In the genomic region with DNA sequence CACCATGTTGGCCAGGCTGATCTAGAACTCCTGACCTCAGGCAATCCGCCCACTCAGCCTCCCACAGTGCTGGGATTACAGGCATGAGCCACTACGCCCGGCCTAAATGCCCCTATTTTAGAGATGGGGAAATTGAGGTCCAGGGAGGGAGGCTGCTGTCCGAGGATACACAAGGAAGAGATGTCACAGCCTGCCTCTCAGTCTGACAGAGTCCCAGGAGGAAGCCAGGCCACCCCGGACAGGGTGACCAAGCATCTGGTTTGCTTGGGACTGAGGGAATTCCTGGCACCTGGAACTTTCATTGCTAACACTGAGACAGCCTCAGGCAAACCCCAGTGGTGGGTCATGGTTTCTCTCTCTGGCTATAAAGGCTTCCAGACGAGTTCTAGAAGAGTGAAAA, we compare ENCODE assay signal across 35 cellular contexts. TPM values are rescaled to one million over a fixed set of nuclear protein-coding genes. Genes with fewer than 3 reads are reported as not detected.
DNase-seq lines count a peak whose midpoint lies in the region; ATAC-seq, FAIRE-seq and TF ChIP-seq lines count a peak whose summit lies in the region.
"Had no signal": no experiment of that assay in that cellular context is flagged by ENCODE, and none has a peak within 500 bp of the region (broad histone marks: within the 10 kb centered on the region; RNA-seq: fewer than 3 reads in every experiment).

No MANE protein-coding gene starts in this region.

- H3K79me2 ChIP-seq in DOHH2 (ENCODE audit: control insufficient read depth, low read length) = no peaks in the 10 kb centered on the region

- intact Hi-C loops in posterior vena cava (cut with DNase I) = no loop called here

- no peaks in the 10 kb centered on the region for H3K36me3 ChIP-seq in DOHH2 (ENCODE audit: control insufficient read depth, low read length)
- H3K36me3 ChIP-seq: cardiac muscle cell, Peyer's patch, thoracic aorta, uterus had no signal

- no peak for TF ChIP-seq CTCF in DOHH2 (IDR thresholded peaks at IDR 0.05; ENCODE audit: low read depth, low read length, poor library complexity, severe bottlenecking)

- no peak for FAIRE-seq in RCC 7860 (lab: Jason Lieb, UNC)
- FAIRE-seq: H54 had no signal

- peak; percentile 42 for DNase-seq in posterior vena cava (ENCODE audit: low spot score)
- DNase-seq in NCI-H1930 (lab: John Stamatoyannopoulos, UW) = no peak
- DNase-seq in RCC 7860 (ENCODE audit: low spot score) = no peak
- DNase-seq: ACHN; activated CD4-positive, alpha-beta T cell treated with anti-CD3 and anti-CD28 coated beads for 36 hours; activated CD8-positive, alpha-beta T cell treated with anti-CD3 and anti-CD28 coated beads, Interleukin-2, amount 10 ng/mL, durations not matched to agents 7 days and 5 days; activated T-cell treated with anti-CD3 and anti-CD28 coated beads for 4 hours; CD8-positive, alpha-beta memory T cell; DMS 273 treated with DMSO at 0.1 percent for 48 hours; effector CD8-positive, alpha-beta T cell; hypothalamus; Karpas-422; left colon; mucosa of descending colon; NCI-H1417 treated with DMSO at 0.1 percent for 48 hours; NCI-H2107; NCI-H345; occipital lobe; Peyer's patch; SIG-M5; stimulated activated naive CD4-positive, alpha-beta T cell treated with Interleukin-2 at 50 U/mL for 16 hours; SW 1271; T-helper 9 cell; uterus had no signal

- no peaks in the 10 kb centered on the region; the same call in 1 of the 2 replicates for H3F3A ChIP-seq in DOHH2 (ENCODE audit: control insufficient read depth, insufficient read depth)

- H3K27ac ChIP-seq in DOHH2 (ENCODE audit: low read depth, low read length) = peak overlapping the region; percentile 34
- H3K27ac ChIP-seq: epithelial cell of prostate, Peyer's patch, uterus, VCaP had no signal

- H3K4me2 ChIP-seq in DOHH2 (ENCODE audit: low read length) = peak overlapping the region; percentile 44

- no peaks in the 10 kb centered on the region for H3K9me3 ChIP-seq in DOHH2 (ENCODE audit: control insufficient read depth, insufficient read depth, low read length)
- H3K9me3 ChIP-seq: mucosa of descending colon, Peyer's patch, thoracic aorta, uterus had no signal

- peak; percentile 42 for ATAC-seq in GM21447 (IDR thresholded peaks at IDR 0.05; ENCODE audit: unreplicated experiment)
- peak; percentile 3 for ATAC-seq in HG03095 (IDR thresholded peaks at IDR 0.05; ENCODE audit: unreplicated experiment)
- no peak for ATAC-seq in GM19467 (IDR thresholded peaks at IDR 0.05; ENCODE audit: unreplicated experiment)
- ATAC-seq: activated CD4-positive, alpha-beta T cell treated with anti-CD3 and anti-CD28 coated beads for 36 hours; activated CD8-positive, alpha-beta T cell treated with anti-CD3 and anti-CD28 coated beads, Interleukin-2, amount 10 ng/mL, durations not matched to agents 7 days and 5 days; left colon; mucosa of descending colon; natural killer cell treated with Interleukin-12 subunit alpha and Interleukin-12 subunit beta and Interleukin-15 and Interleukin-18, amount 100 ng/mL, for 72 hours had no signal

- H4K20me1 ChIP-seq in DOHH2 (ENCODE audit: control insufficient read depth, insufficient read depth, low read depth, low read length) = no peaks in the 10 kb centered on the region

- no peak overlapping the region for H3K4me3 ChIP-seq in DOHH2 (ENCODE audit: low read length)
- H3K4me3 ChIP-seq: cardiac muscle cell, coronary artery, mucosa of descending colon, Peyer's patch, thoracic aorta, uterus had no signal

- H3K27me3 ChIP-seq in DOHH2 (ENCODE audit: control insufficient read depth, low read length) = no peaks in the 10 kb centered on the region
- H3K27me3 ChIP-seq: cardiac muscle cell, Peyer's patch, uterus had no signal

- peaks cover 39% of the 10 kb centered on the region for H3K4me1 ChIP-seq in DOHH2 (ENCODE audit: control insufficient read depth, low read length)
- H3K4me1 ChIP-seq: Peyer's patch, uterus had no signal

- H3K9me2 ChIP-seq in DOHH2 (replicated peaks; ENCODE audit: control insufficient read depth, low read length) = no peaks in the 10 kb centered on the region

RNA-seq across cellular contexts. Expression of gene ADAMTS7, which starts 30.6 kb away (rescaled TPM):
- 1 to 10 TPM; 6.7 to 8.9 TPM for total RNA-seq in posterior vena cava
- total RNA-seq: activated CD8-positive, alpha-beta T cell treated with anti-CD3 and anti-CD28 coated beads, Interleukin-2, amount 10 ng/mL, durations not matched to agents 7 days and 5 days had no signal

RNA-seq across cellular contexts. Expression of gene MORF4L1, which starts 30.8 kb away (rescaled TPM):
- total RNA-seq in posterior vena cava = 100 to 1,000 TPM; 311 to 339 TPM
